Comparison of ENCODE assay signal across 7 cellular contexts in the genomic region with DNA sequence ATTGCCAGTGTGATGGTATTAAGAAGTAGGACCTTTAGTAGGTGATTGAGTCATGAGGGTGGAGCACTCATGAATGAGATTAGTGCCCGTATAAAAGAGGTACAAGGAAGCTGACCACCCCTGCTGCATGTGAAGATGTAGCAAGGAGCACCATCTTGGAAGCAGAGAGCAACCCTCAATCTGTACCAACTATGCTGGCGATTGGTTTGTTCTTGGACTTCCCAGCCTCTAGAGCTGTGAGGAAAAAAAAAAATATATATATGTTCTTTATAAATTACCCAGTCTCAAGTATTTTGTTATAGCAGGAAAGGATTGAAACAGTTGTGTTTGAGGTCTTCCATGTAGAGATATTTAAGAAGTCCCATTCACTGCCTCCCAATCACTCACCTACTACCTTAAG.
"Had no signal": no experiment of that assay in that cellular context is flagged by ENCODE, and none has a peak within 500 bp of the region (broad histone marks: within the 10 kb centered on the region; RNA-seq: fewer than 3 reads in every experiment).

No MANE protein-coding gene starts in this region.

- H3K27ac ChIP-seq: HL-60, KMS-11 had no signal

- H3K9ac ChIP-seq: KMS-11 had no signal

- DNase-seq: IMR-90, KBM-7, KG1 had no signal

- FAIRE-seq: HTR-8/SVneo, K562 had no signal

- H3K4me3 ChIP-seq: K562 had no signal

- ATAC-seq: K562 had no signal

- H3K4me2 ChIP-seq: KMS-11 had no signal
